Comparison of ENCODE assay signal across 8 cellular contexts in the genomic region with DNA sequence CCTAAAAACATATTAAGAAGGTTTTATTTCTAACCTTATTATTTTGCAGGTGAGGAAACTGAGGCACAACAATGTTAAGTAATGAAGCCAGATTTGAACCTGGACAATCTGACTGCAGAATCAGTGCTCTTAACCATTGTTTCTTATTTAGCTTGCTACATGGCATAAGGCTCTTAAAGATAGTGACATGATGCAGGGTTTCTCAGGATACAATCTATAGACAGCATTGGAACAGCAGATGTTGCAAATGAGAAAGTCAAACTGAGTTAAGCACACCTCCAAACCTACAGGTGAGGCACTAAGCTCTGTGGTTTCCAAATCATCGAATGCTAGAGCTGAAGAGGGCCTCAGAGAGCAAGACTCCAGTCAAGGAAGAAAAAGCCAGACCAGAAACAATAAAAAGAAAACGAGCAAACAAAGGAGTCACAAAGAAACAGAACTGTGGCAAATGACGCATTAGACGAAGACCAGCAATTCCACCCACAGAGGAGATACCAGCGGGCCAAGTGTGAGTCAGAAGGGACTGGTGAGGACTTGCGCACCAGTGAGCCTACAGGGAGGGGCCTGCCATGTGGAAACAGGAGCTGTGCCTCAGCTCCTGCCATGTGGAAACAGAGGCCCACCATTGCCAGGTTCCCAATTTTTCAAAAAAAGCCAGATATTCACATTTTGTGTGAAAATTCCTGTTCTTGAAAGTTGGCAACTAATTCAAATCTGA. TPM values are rescaled to one million over a fixed set of nuclear protein-coding genes. Genes with fewer than 3 reads are reported as not detected.
DNase-seq lines count a peak whose midpoint lies in the region; ATAC-seq and TF ChIP-seq lines count a peak whose summit lies in the region.

No MANE protein-coding gene starts in this region.

- H3K27me3 Mint-ChIP-seq in activated B cell treated with CpG ODN at 0.5 μM for 24 hours: no peaks in the 10 kb centered on the region
- H3K27me3 Mint-ChIP-seq in Caco-2 (ENCODE audit: insufficient read depth, unreplicated experiment): no peaks in the 10 kb centered on the region

- H3K4me3 Mint-ChIP-seq in activated B cell treated with CpG ODN at 0.5 μM for 24 hours (peak overlapping the region; percentile 65), Caco-2 (ENCODE audit: unreplicated experiment) (no peak overlapping the region)

- H3K27me3 ChIP-seq in duodenal mucosa (ENCODE audit: control insufficient read depth in 1 of 2, insufficient read depth in 2 of 2, low read length in 2 of 2) (no peaks in the 10 kb centered on the region), Caco-2 (replicated peaks; ENCODE audit: control insufficient read depth, insufficient read depth, low read length) (no peaks in the 10 kb centered on the region)

- CTCF ChIA-PET in activated B cell treated with CpG ODN at 0.5 μM for 24 hours (lab: Charles Lee) (interaction anchor here (0.6 to 3.4 kb wide), 11 partner anchors 12 to 417 kb away, joined by 3 to 10 read pairs (median 6); a partner anchor contains a TSS), Caco-2 (lab: Charles Lee) (no interaction called here)

- no peak overlapping the region for H3K4me3 ChIP-seq in duodenal mucosa (ENCODE audit: low read depth in 1 of 2, low read length in 2 of 2)
- H3K4me3 ChIP-seq in retinal pigment epithelial cell (ENCODE audit: low read length): no peak overlapping the region
- no peak overlapping the region for H3K4me3 ChIP-seq in Caco-2 (ENCODE audit: low read depth, low read length)

- H3K27ac ChIP-seq in duodenal mucosa (ENCODE audit: low read depth, low read length): peak overlapping the region; percentile 33

- H3K9me3 ChIP-seq in duodenal mucosa (ENCODE audit: control insufficient read depth in 1 of 2, low read length in 2 of 2) (no peaks in the 10 kb centered on the region), Caco-2 (no peaks in the 10 kb centered on the region)

- BruUV-seq in Caco-2 (replicated peaks; lab: Mats Ljungman, UMichigan): no TSS peak

- POLR2A ChIA-PET in activated B cell treated with CpG ODN at 0.5 μM for 24 hours (lab: Charles Lee) (interaction anchor here (0.7 to 7.2 kb wide), 16 partner anchors 10 to 1102 kb away, joined by 3 to 257 read pairs (median 4); a partner anchor contains a TSS), Caco-2 (lab: Charles Lee) (interaction anchor here (0.6 kb wide), 1 partner anchor 139 kb away, joined by 3 read pairs; no protein-coding TSS in a partner anchor)

- H3K36me3 ChIP-seq in duodenal mucosa (ENCODE audit: control insufficient read depth in 1 of 2, insufficient read depth in 2 of 2, low read length in 2 of 2) (no peaks in the 10 kb centered on the region), Caco-2 (ENCODE audit: control insufficient read depth, insufficient read depth, low read length) (no peaks in the 10 kb centered on the region)

- H3K27ac Mint-ChIP-seq in activated B cell treated with CpG ODN at 0.5 μM for 24 hours (peak overlapping the region; percentile 99), Caco-2 (ENCODE audit: unreplicated experiment) (no peak overlapping the region)

- TF ChIP-seq CTCF in activated B cell treated with CpG ODN at 0.5 μM for 24 hours (IDR thresholded peaks at IDR 0.05): no peak
- no peak for TF ChIP-seq CTCF in retinal pigment epithelial cell (conservative IDR thresholded peaks at IDR 0.05; ENCODE audit: low read depth, low read length)
- TF ChIP-seq CTCF in Caco-2 (IDR thresholded peaks at IDR 0.05; ENCODE audit: insufficient read depth in 1 of 2, low read depth in 1 of 2, low read length in 1 of 2, severe bottlenecking in 1 of 2, unreplicated experiment in 1 of 2): no peak

- peak; percentile 46 for DNase-seq in SIG-M5 treated with dmso at 0.1 percent for 504 hours (lab: John Stamatoyannopoulos, UW; ENCODE audit: unreplicated experiment)
- no peak for DNase-seq in SIG-M5 (lab: John Stamatoyannopoulos, UW)
- no peak for DNase-seq in activated B cell treated with CpG ODN at 0.5 μM for 24 hours
- peak; percentile 62 for DNase-seq in retinal pigment epithelial cell (ENCODE audit: low read depth)
- no peak for DNase-seq in Caco-2
- DNase-seq in NCI-H774 (lab: John Stamatoyannopoulos, UW): no peak

- H3K36me3 Mint-ChIP-seq in activated B cell treated with CpG ODN at 0.5 μM for 24 hours (ENCODE audit: low read depth): peaks cover 56% of the 10 kb centered on the region
- no peaks in the 10 kb centered on the region for H3K36me3 Mint-ChIP-seq in Caco-2 (ENCODE audit: insufficient read depth, unreplicated experiment)

- peak overlapping the region in 1 of 2 donors; percentile 3 for H3K9ac ChIP-seq in duodenal mucosa (ENCODE audit: low read depth in 1 of 2, low read length in 2 of 2)

- H3K4me1 Mint-ChIP-seq in activated B cell treated with CpG ODN at 0.5 μM for 24 hours: peaks cover 90% of the 10 kb centered on the region
- no peaks in the 10 kb centered on the region for H3K4me1 Mint-ChIP-seq in Caco-2 (ENCODE audit: low read depth, unreplicated experiment)

- intact Hi-C loops in activated B cell treated with CpG ODN at 0.5 μM for 24 hours (cut with micrococcal nuclease) (loop anchor here (5.0 to 10.0 kb wide), 3 partner anchors 179 to 1106 kb away; a partner anchor contains a TSS), Caco-2 (cut with micrococcal nuclease; ENCODE audit: unreplicated experiment) (no loop called here)

- ATAC-seq in HG03342 (IDR thresholded peaks at IDR 0.05; ENCODE audit: unreplicated experiment): peak; percentile 60
- peak; percentile 76 for ATAC-seq in activated B cell treated with CpG ODN at 0.5 μM for 24 hours (ENCODE audit: low read depth)

- H3K4me1 ChIP-seq in duodenal mucosa (ENCODE audit: control insufficient read depth in 1 of 2, insufficient read depth in 2 of 2, low read length in 2 of 2) (peaks cover 23 to 50% of the 10 kb centered on the region in 2 donors), Caco-2 (no peaks in the 10 kb centered on the region)

- H3K9me3 Mint-ChIP-seq in activated B cell treated with CpG ODN at 0.5 μM for 24 hours (no peaks in the 10 kb centered on the region), Caco-2 (ENCODE audit: unreplicated experiment) (no peaks in the 10 kb centered on the region)

RNA-seq across cellular contexts. Expression of a gene that starts 14.4 kb away (rescaled TPM):
- total RNA-seq in activated B cell treated with CpG ODN at 0.5 μM for 24 hours (146 and 160 TPM in 2 replicates), Caco-2 (2022) (5.6 and 7.6 TPM in 2 replicates)

Comparison
In these comparisons a context has a peak if more than half of its experiments do, and no peak if none do; other contexts are left out.
1. DNase-seq: peak in SIG-M5 treated with dmso at 0.1 percent for 504 hours (single experiment) and retinal pigment epithelial cell (single experiment); none in SIG-M5 (single experiment), activated B cell treated with CpG ODN at 0.5 μM for 24 hours (single experiment), Caco-2 (0 of 2) and NCI-H774 (single experiment).
2. RNA of a gene that starts 14.4 kb away (total RNA-seq): 146 to 160 TPM in activated B cell treated with CpG ODN at 0.5 μM for 24 hours; 5.6 to 7.6 TPM in Caco-2; every median in the first group is over 10 times any median in the second.